Comparison of ENCODE assay signal across 1 cellular context in the genomic region with DNA sequence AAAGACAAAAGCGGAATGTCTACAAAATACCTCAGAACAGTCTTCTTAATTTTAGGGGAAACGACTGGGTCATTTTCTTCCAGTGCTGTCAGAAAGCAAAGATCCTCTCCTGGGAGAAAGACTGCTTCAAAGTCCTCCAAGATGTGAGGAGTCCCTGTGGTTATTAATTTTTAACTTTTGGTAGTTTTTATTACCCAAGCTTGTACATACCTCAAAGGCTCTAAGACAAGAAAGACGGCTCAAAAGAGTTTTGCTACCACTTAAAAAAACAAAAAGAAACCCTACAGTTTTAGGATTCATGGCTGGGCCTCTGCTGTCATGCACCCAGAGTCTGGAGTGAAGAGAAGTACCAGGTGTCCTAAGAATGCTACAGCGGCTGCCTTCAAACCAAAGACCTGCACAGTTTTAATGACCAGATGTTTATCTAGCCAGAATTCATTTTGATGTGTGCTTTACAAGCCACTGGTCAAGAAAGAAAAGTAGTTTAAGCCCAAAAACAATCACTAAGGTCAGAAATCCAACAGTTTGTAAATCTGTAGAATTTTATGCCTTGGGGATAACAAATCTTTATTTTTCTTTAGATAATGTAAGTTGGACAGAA.
TF ChIP-seq lines count a peak whose summit lies in the region.

No MANE protein-coding gene starts in this region.

TF ChIP-seq in IMR-90, 13 proteins besides CTCF, POLR2A, EP300 and RAD21 (continued from another document):
- TF ChIP-seq, protein P1, sequence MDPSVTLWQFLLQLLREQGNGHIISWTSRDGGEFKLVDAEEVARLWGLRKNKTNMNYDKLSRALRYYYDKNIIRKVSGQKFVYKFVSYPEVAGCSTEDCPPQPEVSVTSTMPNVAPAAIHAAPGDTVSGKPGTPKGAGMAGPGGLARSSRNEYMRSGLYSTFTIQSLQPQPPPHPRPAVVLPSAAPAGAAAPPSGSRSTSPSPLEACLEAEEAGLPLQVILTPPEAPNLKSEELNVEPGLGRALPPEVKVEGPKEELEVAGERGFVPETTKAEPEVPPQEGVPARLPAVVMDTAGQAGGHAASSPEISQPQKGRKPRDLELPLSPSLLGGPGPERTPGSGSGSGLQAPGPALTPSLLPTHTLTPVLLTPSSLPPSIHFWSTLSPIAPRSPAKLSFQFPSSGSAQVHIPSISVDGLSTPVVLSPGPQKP (IDR thresholded peaks at IDR 0.05; ENCODE audit: borderline replicate concordance, low read depth, low read length): no peak
- TF ChIP-seq RFX5 (IDR thresholded peaks at IDR 0.05; ENCODE audit: low read depth, low read length) (no peak), SMC3 (IDR thresholded peaks at IDR 0.05; ENCODE audit: low read depth, low read length) (no peak)
TF ChIP-seq in IMR-90: peak in this region for 0.
